In genomic region chr6:30615958-30616810, GRCh38 we compare ENCODE assay signal across 1 cellular context.
TF ChIP-seq lines count a peak whose summit lies in the region.

No MANE protein-coding gene starts in this region.

TF ChIP-seq in HepG2, 621 proteins besides CTCF, POLR2A, EP300 and RAD21 (continues in another document):
- TF ChIP-seq SNAPC5 (CRISPR knock-in tag; IDR thresholded peaks at IDR 0.05; ENCODE audit: borderline replicate concordance) (0 out of 2 replicates have a peak, but pooled peaks have one; percentile 67), RORA (CRISPR knock-in tag; IDR thresholded peaks at IDR 0.05) (no peak), MTERF4 (CRISPR knock-in tag; IDR thresholded peaks at IDR 0.05) (no peak), ZNF512 (CRISPR knock-in tag; IDR thresholded peaks at IDR 0.05) (no peak), ZNF160 (CRISPR knock-in tag; IDR thresholded peaks at IDR 0.05) (no peak), BHLHE40 (IDR thresholded peaks at IDR 0.05; ENCODE audit: low read length) (no peak), ZNF615 (CRISPR knock-in tag; IDR thresholded peaks at IDR 0.05; ENCODE audit: borderline replicate concordance) (no peak), ESRRA (CRISPR knock-in tag; IDR thresholded peaks at IDR 0.05; ENCODE audit: low read depth) (no peak), NKX3-1 (CRISPR knock-in tag; IDR thresholded peaks at IDR 0.05) (no peak), ZNF547 (CRISPR knock-in tag; IDR thresholded peaks at IDR 0.05) (no peak; the same call in 1 of the 2 replicates), ZNF747 (CRISPR knock-in tag; IDR thresholded peaks at IDR 0.05; ENCODE audit: borderline replicate concordance) (no peak), NFKB2 (CRISPR knock-in tag; IDR thresholded peaks at IDR 0.05; ENCODE audit: borderline replicate concordance) (no peak), ZNF563 (CRISPR knock-in tag; IDR thresholded peaks at IDR 0.05) (0 out of 2 replicates have a peak, but pooled peaks have one; percentile 14), ZSCAN29 (CRISPR knock-in tag; conservative IDR thresholded peaks at IDR 0.05) (no peak), GFI1 (CRISPR knock-in tag; IDR thresholded peaks at IDR 0.05; ENCODE audit: borderline replicate concordance) (no peak), ATF3 (CRISPR knock-in tag; IDR thresholded peaks at IDR 0.05) (no peak), THYN1 (CRISPR knock-in tag; IDR thresholded peaks at IDR 0.05; ENCODE audit: borderline replicate concordance, low read depth) (no peak), MIXL1 (CRISPR knock-in tag; IDR thresholded peaks at IDR 0.05) (no peak), KIAA2018 (CRISPR knock-in tag; IDR thresholded peaks at IDR 0.05; ENCODE audit: borderline replicate concordance) (no peak), MAFF (IDR thresholded peaks at IDR 0.05; ENCODE audit: low read depth, low read length) (peak; percentile 96), JUN (CRISPR knock-in tag; IDR thresholded peaks at IDR 0.05) (peak; percentile 69; the same call in 1 of the 2 replicates), ZNF781 (CRISPR knock-in tag; IDR thresholded peaks at IDR 0.05; ENCODE audit: borderline replicate concordance, not compliant biosample characterization) (no peak), ARNTL (CRISPR knock-in tag; IDR thresholded peaks at IDR 0.05) (peak; percentile 12; the same call in 1 of the 2 replicates), ARID2 (CRISPR knock-in tag; IDR thresholded peaks at IDR 0.05; ENCODE audit: borderline replicate concordance) (no peak), ZNF850 (CRISPR knock-in tag; conservative IDR thresholded peaks at IDR 0.05) (no peak), ZNF616 (CRISPR knock-in tag; IDR thresholded peaks at IDR 0.05; ENCODE audit: low read depth) (no peak), ZNF552 (CRISPR knock-in tag; IDR thresholded peaks at IDR 0.05; ENCODE audit: borderline replicate concordance) (no peak), ZNF503 (CRISPR knock-in tag; IDR thresholded peaks at IDR 0.05) (no peak), DZIP1 (CRISPR knock-in tag; IDR thresholded peaks at IDR 0.05) (no peak), ZBTB38 (CRISPR knock-in tag; IDR thresholded peaks at IDR 0.05) (no peak), CSRNP2 (CRISPR knock-in tag; conservative IDR thresholded peaks at IDR 0.05; ENCODE audit: low read depth) (no peak), CBX5 (CRISPR knock-in tag; IDR thresholded peaks at IDR 0.05; ENCODE audit: borderline replicate concordance) (peak; percentile 69; the same call in 1 of the 2 replicates), CENPX (CRISPR knock-in tag; IDR thresholded peaks at IDR 0.05) (no peak), ZNF652 (CRISPR knock-in tag; IDR thresholded peaks at IDR 0.05; ENCODE audit: borderline replicate concordance, low read depth) (peak; percentile 98), ZNF720 (CRISPR knock-in tag; IDR thresholded peaks at IDR 0.05) (no peak), IKZF5 (CRISPR knock-in tag; IDR thresholded peaks at IDR 0.05) (peak; percentile 15; the same call in 1 of the 2 replicates)
- TF ChIP-seq, protein P1, sequence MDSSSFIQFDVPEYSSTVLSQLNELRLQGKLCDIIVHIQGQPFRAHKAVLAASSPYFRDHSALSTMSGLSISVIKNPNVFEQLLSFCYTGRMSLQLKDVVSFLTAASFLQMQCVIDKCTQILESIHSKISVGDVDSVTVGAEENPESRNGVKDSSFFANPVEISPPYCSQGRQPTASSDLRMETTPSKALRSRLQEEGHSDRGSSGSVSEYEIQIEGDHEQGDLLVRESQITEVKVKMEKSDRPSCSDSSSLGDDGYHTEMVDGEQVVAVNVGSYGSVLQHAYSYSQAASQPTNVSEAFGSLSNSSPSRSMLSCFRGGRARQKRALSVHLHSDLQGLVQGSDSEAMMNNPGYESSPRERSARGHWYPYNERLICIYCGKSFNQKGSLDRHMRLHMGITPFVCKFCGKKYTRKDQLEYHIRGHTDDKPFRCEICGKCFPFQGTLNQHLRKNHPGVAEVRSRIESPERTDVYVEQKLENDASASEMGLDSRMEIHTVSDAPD (CRISPR knock-in tag; IDR thresholded peaks at IDR 0.05): no peak
- TF ChIP-seq, protein P2, sequence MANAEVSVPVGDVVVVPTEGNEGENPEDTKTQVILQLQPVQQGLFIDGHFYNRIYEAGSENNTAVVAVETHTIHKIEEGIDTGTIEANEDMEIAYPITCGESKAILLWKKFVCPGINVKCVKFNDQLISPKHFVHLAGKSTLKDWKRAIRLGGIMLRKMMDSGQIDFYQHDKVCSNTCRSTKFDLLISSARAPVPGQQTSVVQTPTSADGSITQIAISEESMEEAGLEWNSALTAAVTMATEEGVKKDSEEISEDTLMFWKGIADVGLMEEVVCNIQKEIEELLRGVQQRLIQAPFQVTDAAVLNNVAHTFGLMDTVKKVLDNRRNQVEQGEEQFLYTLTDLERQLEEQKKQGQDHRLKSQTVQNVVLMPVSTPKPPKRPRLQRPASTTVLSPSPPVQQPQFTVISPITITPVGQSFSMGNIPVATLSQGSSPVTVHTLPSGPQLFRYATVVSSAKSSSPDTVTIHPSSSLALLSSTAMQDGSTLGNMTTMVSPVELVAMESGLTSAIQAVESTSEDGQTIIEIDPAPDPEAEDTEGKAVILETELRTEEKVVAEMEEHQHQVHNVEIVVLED (CRISPR knock-in tag; IDR thresholded peaks at IDR 0.05; ENCODE audit: borderline replicate concordance): no peak
